ENCODE assay signal across 12 cellular contexts in the genomic region with DNA sequence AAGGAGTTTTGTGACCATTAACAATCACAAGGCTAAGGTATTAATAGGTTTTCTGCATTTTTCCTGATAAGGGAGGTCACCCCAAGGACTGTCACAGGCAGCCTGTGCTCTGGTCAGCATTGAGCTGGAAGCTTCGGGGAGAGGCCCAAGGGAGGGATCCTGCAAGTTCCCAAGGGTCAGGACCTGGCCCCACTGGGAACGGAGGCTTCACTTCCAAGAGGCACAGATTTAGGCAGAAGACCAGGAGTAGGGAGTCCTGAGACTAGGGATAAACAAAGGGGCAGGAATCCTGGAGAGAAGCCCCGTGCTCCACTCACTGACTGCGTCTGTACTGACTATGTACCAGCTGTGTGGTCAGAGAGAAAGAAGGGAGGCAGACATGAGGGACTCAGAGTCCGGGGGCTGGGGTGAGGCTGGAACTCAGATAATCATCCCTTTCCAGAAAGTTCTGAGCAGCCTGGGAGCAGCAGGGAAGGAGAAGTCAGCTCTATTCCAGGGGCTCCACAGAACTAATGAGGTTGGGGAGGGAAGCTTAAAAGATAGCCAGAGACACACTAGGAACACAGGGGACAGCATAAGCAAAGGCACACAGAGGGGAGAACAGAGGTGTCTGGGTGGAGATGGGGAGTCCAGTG. TPM values are rescaled to one million over a fixed set of nuclear protein-coding genes. Genes with fewer than 3 reads are reported as not detected.
DNase-seq lines count a peak whose midpoint lies in the region; ATAC-seq, FAIRE-seq and TF ChIP-seq lines count a peak whose summit lies in the region.
"Had no signal": no experiment of that assay in that cellular context is flagged by ENCODE, and none has a peak within 500 bp of the region (broad histone marks: within the 10 kb centered on the region; RNA-seq: fewer than 3 reads in every experiment).

No MANE protein-coding gene starts in this region.

- no peaks in the 10 kb centered on the region for H3K9me3 Mint-ChIP-seq in effector memory CD8-positive, alpha-beta T cell
- H3K9me3 Mint-ChIP-seq in natural killer cell, result no peaks in the 10 kb centered on the region

- no peak overlapping the region for H3K9ac ChIP-seq in liver (ENCODE audit: low read depth in 1 of 2, low read length in 2 of 2)
- no peak overlapping the region for H3K9ac ChIP-seq in HepG2 (ENCODE audit: insufficient read depth, low read depth, low read length)

- H3K4me1 ChIP-seq in liver (ENCODE audit: control insufficient read depth in 4 of 4, insufficient read depth in 4 of 4, low read length in 3 of 4), result peaks cover 17 to 47% (median 43%) of the 10 kb centered on the region in 4 donors
- peaks cover 22% of the 10 kb centered on the region for H3K4me1 ChIP-seq in HepG2 (ENCODE audit: insufficient read depth, low read length)

- TF ChIP-seq EP300 in HepG2 (IDR thresholded peaks at IDR 0.05; ENCODE audit: low read depth in 2 of 2, low read length in 2 of 2) (no peak), HepG2 (CRISPR knock-in tag; IDR thresholded peaks at IDR 0.05; ENCODE audit: borderline replicate concordance) (no peak)

- H3K4me2 ChIP-seq in HepG2 (ENCODE audit: low read depth, low read length), result no peak overlapping the region

- H3K27me3 Mint-ChIP-seq in effector memory CD8-positive, alpha-beta T cell, result no peaks in the 10 kb centered on the region
- H3K27me3 Mint-ChIP-seq in natural killer cell (ENCODE audit: low read depth in 2 of 2), result no peaks in the 10 kb centered on the region

- H3K9me3 ChIP-seq in liver (ENCODE audit: control insufficient read depth in 4 of 4, low read length in 3 of 4), result no peaks in the 10 kb centered on the region
- no peaks in the 10 kb centered on the region for H3K9me3 ChIP-seq in HepG2 (ENCODE audit: low read length)

- H3K36me3 Mint-ChIP-seq in effector memory CD8-positive, alpha-beta T cell (ENCODE audit: insufficient read depth), result peaks cover 96% of the 10 kb centered on the region
- peaks cover 28% of the 10 kb centered on the region for H3K36me3 Mint-ChIP-seq in natural killer cell

- in situ Hi-C loops in HepG2 (cut with HindIII; ENCODE audit: extremely low pct_ligation_motif_present, low pct_unique_long_range_greater_than_20kb) (no loop called here), ACHN (cut with HindIII; ENCODE audit: low pct_ligation_motif_present, low pct_unique_long_range_greater_than_20kb, low sequenced_read_pairs) (no loop called here)

- H3K4me1 Mint-ChIP-seq in effector memory CD8-positive, alpha-beta T cell (ENCODE audit: low read depth in 2 of 2), result peaks cover 56 to 59% of the 10 kb centered on the region in 2 donors
- peaks cover 78 to 87% of the 10 kb centered on the region in 2 donors for H3K4me1 Mint-ChIP-seq in natural killer cell

- TF ChIP-seq POLR2A in HepG2 (IDR thresholded peaks at IDR 0.05; ENCODE audit: insufficient read depth in 1 of 2, low read depth in 2 of 2, low read length in 2 of 2), result no peak

- H3K27ac ChIP-seq in liver (ENCODE audit: low read depth in 1 of 2, low read length in 2 of 2) (peak overlapping the region; percentile 39 to 71), HepG2 (ENCODE audit: extremely low read length, insufficient read depth, low read length) (no peak overlapping the region)

- WGBS in liver, result 89% methylated on average over 5 of the region's 5 CpGs
- 100% methylated on average over 3 of the region's 5 CpGs for WGBS in HepG2 (ENCODE audit: low lambda C conversion rate)

- peak overlapping the region; percentile 2 to 39 for H3K4me3 Mint-ChIP-seq in effector memory CD8-positive, alpha-beta T cell
- peak overlapping the region; percentile 88 for H3K4me3 Mint-ChIP-seq in natural killer cell

- H3K4me3 ChIP-seq in liver (ENCODE audit: low read depth in 1 of 3, low read length in 3 of 3) (no peak overlapping the region), HepG2 (replicated peaks in 1 of 3; ENCODE audit: insufficient read depth in 1 of 3, low read depth in 2 of 3, low read length in 3 of 3) (no peak overlapping the region)

- no peaks in the 10 kb centered on the region for H3K27me3 ChIP-seq in liver (ENCODE audit: control insufficient read depth in 4 of 4, insufficient read depth in 4 of 4, low read length in 3 of 4)
- H3K27me3 ChIP-seq in HepG2 (ENCODE audit: control insufficient read depth in 1 of 2, insufficient read depth in 2 of 2, low read length in 2 of 2), result no peaks in the 10 kb centered on the region

- peaks cover 3% of the 10 kb centered on the region for H3K79me2 ChIP-seq in HepG2 (ENCODE audit: insufficient read depth, low read length)

- POLR2A ChIA-PET in HepG2 (lab: Yijun Ruan, JAX), result no interaction called here

- H3K36me3 ChIP-seq in liver (ENCODE audit: control insufficient read depth in 4 of 4, insufficient read depth in 3 of 4, low read depth in 1 of 4, low read length in 3 of 4) (peaks cover 9 to 61% (median 47%) of the 10 kb centered on the region in 4 donors), HepG2 (replicated peaks in 1 of 2; ENCODE audit: control insufficient read depth in 1 of 2, insufficient read depth in 2 of 2, low read length in 2 of 2) (peaks cover 24 to 72% of the 10 kb centered on the region in 2 experiments)

- peaks cover 13% of the 10 kb centered on the region for H4K20me1 ChIP-seq in HepG2 (ENCODE audit: insufficient read depth, low read length)

- no TSS peak for BruUV-seq in HepG2 (replicated peaks; lab: Mats Ljungman, UMichigan)

- TF ChIP-seq RAD21 in liver (IDR thresholded peaks at IDR 0.05) (no peak), HepG2 (CRISPR knock-in tag; IDR thresholded peaks at IDR 0.05) (no peak)

- intact Hi-C loops in HepG2 (cut with micrococcal nuclease; ENCODE audit: unreplicated experiment) (no loop called here), natural killer cell (cut with micrococcal nuclease) (no loop called here)

- no peak for FAIRE-seq in HepG2 (lab: Jason Lieb, UNC)

- no peak for TF ChIP-seq CTCF in liver (IDR thresholded peaks at IDR 0.05; ENCODE audit: low read depth, low read length, missing input control)
- TF ChIP-seq CTCF in HepG2 (CRISPR knock-in tag; IDR thresholded peaks at IDR 0.05), result no peak
- TF ChIP-seq CTCF in natural killer cell (IDR thresholded peaks at IDR 0.05), result no peak

- H3K27ac Mint-ChIP-seq in effector memory CD8-positive, alpha-beta T cell, result peak overlapping the region; percentile 97
- H3K27ac Mint-ChIP-seq in natural killer cell, result peak overlapping the region; percentile 97 to 98

- ATAC-seq in HepG2, result no peak
- ATAC-seq in effector memory CD8-positive, alpha-beta T cell (replicated peaks), result no peak
- no peak for ATAC-seq in natural killer cell
- no peak for ATAC-seq in HG02970 (IDR thresholded peaks at IDR 0.05; ENCODE audit: low FRiP score, unreplicated experiment)
- no peak for ATAC-seq in HG03095 (IDR thresholded peaks at IDR 0.05; ENCODE audit: unreplicated experiment)

- no peak for DNase-seq in HepG2 (ENCODE audit: low spot score)
- DNase-seq in effector memory CD8-positive, alpha-beta T cell, result no peak
- DNase-seq in natural killer cell, result no peak
- no peak for DNase-seq in NCI-H146 treated with DMSO at 0.1 percent for 48 hours (lab: John Stamatoyannopoulos, UW; ENCODE audit: unreplicated experiment)
- no peak for DNase-seq in ACHN
- DNase-seq: AML-193, aorta, midbrain, NCI-H2171 had no signal

- H2AFZ ChIP-seq in HepG2 (ENCODE audit: low read length), result no peak overlapping the region

- CTCF ChIA-PET in HepG2 (lab: Yijun Ruan, JAX; ENCODE audit: low intra/inter-chr PET ratio, low total read pairs), result no interaction called here

RNA-seq across cellular contexts. Expression of a gene that starts 37.8 kb away (rescaled TPM):
- total RNA-seq in liver, result 10 to 100 TPM; 27.3 to 58.1 TPM
- polyA plus RNA-seq in liver, result 10 to 100 TPM; 25.9 to 59.8 TPM
- 15.7 TPM in 2 replicates for total RNA-seq in HepG2 (2016; rRNA removed; fragmentation: Illumina TruSeq; extraction: Trizol)
- total RNA-seq in HepG2 (2016; cell fraction: cytosol; rRNA removed; fragmentation: Illumina TruSeq; extraction: Trizol; ENCODE audit: low read depth), result 3.3 and 3.4 TPM in 2 replicates
- 13.5 and 16.1 TPM in 2 replicates for total RNA-seq in HepG2 (2016; cell fraction: insoluble cytoplasmic fraction; rRNA removed; fragmentation: Illumina TruSeq; extraction: Trizol)
- total RNA-seq in HepG2 (2016; cell fraction: membrane; rRNA removed; fragmentation: Illumina TruSeq; extraction: Trizol), result 19.9 and 20.6 TPM in 2 replicates
- 22.5 and 25.2 TPM in 2 replicates for total RNA-seq in HepG2 (2016; cell fraction: nucleus; rRNA removed; fragmentation: Illumina TruSeq; extraction: Trizol)
- polyA plus RNA-seq in HepG2 (2011; rRNA removed), result 33.5 and 37.5 TPM in 2 replicates
- 35.6 and 46.0 TPM in 2 replicates for polyA plus RNA-seq in HepG2 (2011; cell fraction: cytosol; rRNA removed)
- polyA plus RNA-seq in HepG2 (2011; cell fraction: nucleus; rRNA removed), result 14.7 and 19.1 TPM in 2 replicates
- polyA plus RNA-seq in HepG2 (2012), result 57.7 and 61.1 TPM in 2 replicates
- 5.0 and 5.4 TPM in 2 replicates for polyA plus RNA-seq in HepG2 (2016; cell fraction: cytosol; fragmentation: Illumina TruSeq; extraction: Trizol; ENCODE audit: low read depth)
- polyA plus RNA-seq in HepG2 (2016; cell fraction: insoluble cytoplasmic fraction; fragmentation: Illumina TruSeq; extraction: Trizol; ENCODE audit: low read depth), result 21.1 and 25.1 TPM in 2 replicates
- 21.2 TPM in 2 replicates for polyA plus RNA-seq in HepG2 (2016; cell fraction: membrane; fragmentation: Illumina TruSeq; extraction: Trizol; ENCODE audit: low read depth)
- 40.6 and 42.3 TPM in 2 replicates for polyA plus RNA-seq in HepG2 (2016; cell fraction: nucleus; fragmentation: Illumina TruSeq; extraction: Trizol; ENCODE audit: insufficient read depth, low read depth)
- 78.3 and 316 TPM in 2 replicates for polyA minus RNA-seq in HepG2 (2011; rRNA and poly(A)+ RNA removed; ENCODE audit: low replicate concordance)
- polyA minus RNA-seq in HepG2 (2011; cell fraction: cytosol; rRNA and poly(A)+ RNA removed), result 35.8 and 41.0 TPM in 2 replicates
- 17.3 and 22.3 TPM in 2 replicates for polyA minus RNA-seq in HepG2 (2011; cell fraction: nucleus; rRNA and poly(A)+ RNA removed)
- 100 to 1,000 TPM; 122 to 143 (median 128) TPM for total RNA-seq in natural killer cell

RNA-seq across cellular contexts. Expression of a gene that starts 52.9 kb away (rescaled TPM):
- total RNA-seq in liver (10 to 100 TPM; 12.3 to 14.2 TPM), HepG2 (2016; rRNA removed; fragmentation: Illumina TruSeq; extraction: Trizol) (36.6 and 51.5 TPM in 2 replicates), natural killer cell (10 to 100 TPM; 21.9 to 23.2 (median 22.1) TPM)
- polyA plus RNA-seq in liver (1 to 10 TPM; 5.3 to 6.7 TPM), HepG2 (2011; rRNA removed) (12.4 and 12.9 TPM in 2 replicates)
- total RNA-seq in HepG2 (2016; cell fraction: cytosol; rRNA removed; fragmentation: Illumina TruSeq; extraction: Trizol; ENCODE audit: low read depth), result 3.1 and 3.9 TPM in 2 replicates
- total RNA-seq in HepG2 (2016; cell fraction: insoluble cytoplasmic fraction; rRNA removed; fragmentation: Illumina TruSeq; extraction: Trizol), result 36.2 and 50.8 TPM in 2 replicates
- 8.5 and 9.5 TPM in 2 replicates for total RNA-seq in HepG2 (2016; cell fraction: membrane; rRNA removed; fragmentation: Illumina TruSeq; extraction: Trizol)
- total RNA-seq in HepG2 (2016; cell fraction: nucleus; rRNA removed; fragmentation: Illumina TruSeq; extraction: Trizol), result 17.2 and 19.0 TPM in 2 replicates
- 7.3 and 9.6 TPM in 2 replicates for polyA plus RNA-seq in HepG2 (2011; cell fraction: cytosol; rRNA removed)
- 4.2 and 5.2 TPM in 2 replicates for polyA plus RNA-seq in HepG2 (2011; cell fraction: nucleus; rRNA removed)
- 10.5 and 14.2 TPM in 2 replicates for polyA plus RNA-seq in HepG2 (2012)
- 1.4 and 1.8 TPM in 2 replicates for polyA plus RNA-seq in HepG2 (2016; cell fraction: cytosol; fragmentation: Illumina TruSeq; extraction: Trizol; ENCODE audit: low read depth)
- polyA plus RNA-seq in HepG2 (2016; cell fraction: insoluble cytoplasmic fraction; fragmentation: Illumina TruSeq; extraction: Trizol; ENCODE audit: low read depth), result 30.6 and 31.7 TPM in 2 replicates
- polyA plus RNA-seq in HepG2 (2016; cell fraction: membrane; fragmentation: Illumina TruSeq; extraction: Trizol; ENCODE audit: low read depth), result 2.9 and 3.4 TPM in 2 replicates
- 15.2 TPM in 2 replicates for polyA plus RNA-seq in HepG2 (2016; cell fraction: nucleus; fragmentation: Illumina TruSeq; extraction: Trizol; ENCODE audit: insufficient read depth, low read depth)
- polyA minus RNA-seq in HepG2 (2011; rRNA and poly(A)+ RNA removed; ENCODE audit: low replicate concordance), result 13.5 and 23.0 TPM in 2 replicates
- 13.7 and 17.2 TPM in 2 replicates for polyA minus RNA-seq in HepG2 (2011; cell fraction: cytosol; rRNA and poly(A)+ RNA removed)
- polyA minus RNA-seq in HepG2 (2011; cell fraction: nucleus; rRNA and poly(A)+ RNA removed), result 13.6 and 16.0 TPM in 2 replicates
